Comparison of ENCODE assay signal across 1 cellular context in genomic region chr9:6051511-6051950, GRCh38.
TF ChIP-seq lines count a peak whose summit lies in the region.

No MANE protein-coding gene starts in this region.

TF ChIP-seq in GM12878, 131 proteins besides CTCF, POLR2A, EP300 and RAD21 (continued from another document):
- no peak for TF ChIP-seq BCL3 (IDR thresholded peaks at IDR 0.05; ENCODE audit: borderline replicate concordance, insufficient read depth, low read depth, low read length, poor library complexity, severe bottlenecking)
- TF ChIP-seq ZNF217 (IDR thresholded peaks at IDR 0.05) = peak; percentile 70
- TF ChIP-seq SPI1 (IDR thresholded peaks at IDR 0.05; ENCODE audit: borderline replicate concordance, insufficient read depth, low read depth, low read length) = peak; percentile 96
- no peak for TF ChIP-seq FOS (IDR thresholded peaks at IDR 0.05; ENCODE audit: borderline replicate concordance, extremely low read depth, insufficient read length)
- no peak for TF ChIP-seq SUPT20H (IDR thresholded peaks at IDR 0.05; ENCODE audit: borderline replicate concordance, control insufficient read depth, low read depth, low read length)
- no peak for TF ChIP-seq NFXL1 (IDR thresholded peaks at IDR 0.05; ENCODE audit: borderline replicate concordance)
